In genomic region chr6:30154709-30155521, GRCh38 we compare ENCODE assay signal across 1 cellular context.
TF ChIP-seq lines count a peak whose summit lies in the region.

No MANE protein-coding gene starts in this region.

TF ChIP-seq in HEK293, 187 proteins besides CTCF, POLR2A, EP300 and RAD21 (continued from another document and continues in another):
- no peak for TF ChIP-seq ATF2 (tag by site-specific recombination; IDR thresholded peaks at IDR 0.05; ENCODE audit: low read depth)
- no peak for TF ChIP-seq ZNF19 (tag by site-specific recombination; IDR thresholded peaks at IDR 0.05; ENCODE audit: low read depth)
- no peak for TF ChIP-seq PBX3 (CRISPR knock-in tag; IDR thresholded peaks at IDR 0.05)
- TF ChIP-seq SP3 (tag by site-specific recombination; IDR thresholded peaks at IDR 0.05), result no peak
- peak; percentile 94 for TF ChIP-seq PATZ1 (tag by site-specific recombination; IDR thresholded peaks at IDR 0.05)
- no peak for TF ChIP-seq BCL6B (tag by site-specific recombination; IDR thresholded peaks at IDR 0.05)
- TF ChIP-seq ZNF121 (tag by site-specific recombination; IDR thresholded peaks at IDR 0.05), result no peak
- TF ChIP-seq ZNF146 (tag by site-specific recombination; IDR thresholded peaks at IDR 0.05), result no peak
- TF ChIP-seq ZNF585B (tag by site-specific recombination; IDR thresholded peaks at IDR 0.05), result no peak
- TF ChIP-seq ZNF843 (tag by site-specific recombination; IDR thresholded peaks at IDR 0.05), result peak; percentile 92
- TF ChIP-seq ZNF214 (tag by site-specific recombination; IDR thresholded peaks at IDR 0.05; ENCODE audit: borderline replicate concordance), result no peak
- TF ChIP-seq ZNF521 (tag by site-specific recombination; IDR thresholded peaks at IDR 0.05), result no peak
- no peak for TF ChIP-seq ZBTB6 (tag by site-specific recombination; IDR thresholded peaks at IDR 0.05)
- peak; percentile 97 for TF ChIP-seq IKZF3 (tag by site-specific recombination; IDR thresholded peaks at IDR 0.05)
- TF ChIP-seq ZNF518A (tag by site-specific recombination; conservative IDR thresholded peaks at IDR 0.05; ENCODE audit: low read depth), result peak; percentile 63
- 0 out of 2 replicates have a peak, but pooled peaks have one; percentile 29 for TF ChIP-seq ZNF324 (tag by site-specific recombination; IDR thresholded peaks at IDR 0.05)
- TF ChIP-seq ZNF404 (tag by site-specific recombination; IDR thresholded peaks at IDR 0.05), result no peak
- no peak for TF ChIP-seq ZNF513 (tag by site-specific recombination; IDR thresholded peaks at IDR 0.05)
- no peak for TF ChIP-seq ZNF747 (tag by site-specific recombination; IDR thresholded peaks at IDR 0.05)
- peak; percentile 14; the same call in 1 of the 2 replicates for TF ChIP-seq ZNF596 (tag by site-specific recombination; IDR thresholded peaks at IDR 0.05)
- TF ChIP-seq ZNF280D (tag by site-specific recombination; IDR thresholded peaks at IDR 0.05), result no peak
- no peak for TF ChIP-seq ZNF510 (tag by site-specific recombination; IDR thresholded peaks at IDR 0.05; ENCODE audit: insufficient replicate concordance)
- TF ChIP-seq ZNF223 (tag by site-specific recombination; IDR thresholded peaks at IDR 0.05), result no peak
- TF ChIP-seq ZNF530 (tag by site-specific recombination; IDR thresholded peaks at IDR 0.05; ENCODE audit: low read depth), result no peak
- TF ChIP-seq ZNF544 (tag by site-specific recombination; IDR thresholded peaks at IDR 0.05), result no peak
- no peak for TF ChIP-seq ZNF768 (tag by site-specific recombination; IDR thresholded peaks at IDR 0.05)
- TF ChIP-seq ZSCAN4 (tag by site-specific recombination; IDR thresholded peaks at IDR 0.05), result no peak
- no peak for TF ChIP-seq SCRT1 (tag by site-specific recombination; IDR thresholded peaks at IDR 0.05; ENCODE audit: borderline replicate concordance)
- TF ChIP-seq ZNF362 (tag by site-specific recombination; IDR thresholded peaks at IDR 0.05), result no peak
- TF ChIP-seq SP2 (tag by site-specific recombination; IDR thresholded peaks at IDR 0.05), result no peak
- no peak for TF ChIP-seq ZNF426 (tag by site-specific recombination; IDR thresholded peaks at IDR 0.05)
- no peak for TF ChIP-seq ZNF16 (tag by site-specific recombination; IDR thresholded peaks at IDR 0.05; ENCODE audit: low read depth)
- TF ChIP-seq SCRT2 (tag by site-specific recombination; IDR thresholded peaks at IDR 0.05), result no peak
- TF ChIP-seq ZNF169 (tag by site-specific recombination; IDR thresholded peaks at IDR 0.05), result no peak
- TF ChIP-seq GLIS2 (tag by site-specific recombination; IDR thresholded peaks at IDR 0.05), result 0 out of 2 replicates have a peak, but pooled peaks have one; percentile 48
- no peak for TF ChIP-seq ZNF138 (tag by site-specific recombination; IDR thresholded peaks at IDR 0.05; ENCODE audit: borderline replicate concordance)
- TF ChIP-seq ZNF433 (tag by site-specific recombination; IDR thresholded peaks at IDR 0.05; ENCODE audit: low read depth), result no peak
- TF ChIP-seq ZNF792 (tag by site-specific recombination; IDR thresholded peaks at IDR 0.05), result no peak
- no peak for TF ChIP-seq ZNF211 (tag by site-specific recombination; IDR thresholded peaks at IDR 0.05; ENCODE audit: low read depth)
- no peak for TF ChIP-seq ZNF175 (tag by site-specific recombination; IDR thresholded peaks at IDR 0.05)
- TF ChIP-seq ZNF660 (tag by site-specific recombination; IDR thresholded peaks at IDR 0.05), result peak; percentile 94
- peak; percentile 67 for TF ChIP-seq ZBTB21 (tag by site-specific recombination; IDR thresholded peaks at IDR 0.05)
